Comparison of ENCODE assay signal across 8 cellular contexts in genomic region chr7:79454325-79454960, GRCh38. TPM values are rescaled to one million over a fixed set of nuclear protein-coding genes. Genes with fewer than 3 reads are reported as not detected.
DNase-seq lines count a peak whose midpoint lies in the region; ATAC-seq and TF ChIP-seq lines count a peak whose summit lies in the region.

No MANE protein-coding gene starts in this region.

- no peak overlapping the region for H3K27ac Mint-ChIP-seq in activated T-helper 2 cell treated with anti-CD3 and anti-CD28 coated beads, Interferon-gamma antibody, Interleukin-2, Interleukin-4, amounts not matched to agents 10 μg/mL and 5 μg/mL and 100 μg/mL, durations not matched to agents 14 hours and 24 hours and 36 hours

- TF ChIP-seq EP300 in stomach (IDR thresholded peaks at IDR 0.05) = no peak

- TF ChIP-seq POLR2A in stomach (IDR thresholded peaks at IDR 0.05) = no peak

- H3K9me3 Mint-ChIP-seq in activated T-helper 2 cell treated with anti-CD3 and anti-CD28 coated beads, Interferon-gamma antibody, Interleukin-2, Interleukin-4, amounts not matched to agents 10 μg/mL and 5 μg/mL and 100 μg/mL, durations not matched to agents 14 hours and 24 hours and 36 hours = no peaks in the 10 kb centered on the region

- no peaks in the 10 kb centered on the region for H3K36me3 Mint-ChIP-seq in activated T-helper 2 cell treated with anti-CD3 and anti-CD28 coated beads, Interferon-gamma antibody, Interleukin-2, Interleukin-4, amounts not matched to agents 10 μg/mL and 5 μg/mL and 100 μg/mL, durations not matched to agents 14 hours and 24 hours and 36 hours (ENCODE audit: low read depth)

- H3K9ac ChIP-seq in colonic mucosa (ENCODE audit: low read depth in 2 of 2, low read length in 2 of 2) = peak overlapping the region; percentile 55 to 70

- in situ Hi-C loops in ACHN (cut with HindIII; ENCODE audit: low pct_ligation_motif_present, low pct_unique_long_range_greater_than_20kb, low sequenced_read_pairs) = no loop called here

- H3K27me3 Mint-ChIP-seq in activated T-helper 2 cell treated with anti-CD3 and anti-CD28 coated beads, Interferon-gamma antibody, Interleukin-2, Interleukin-4, amounts not matched to agents 10 μg/mL and 5 μg/mL and 100 μg/mL, durations not matched to agents 14 hours and 24 hours and 36 hours (ENCODE audit: low read depth) = peaks cover 46% of the 10 kb centered on the region

- no peak overlapping the region for H3K4me3 Mint-ChIP-seq in activated T-helper 2 cell treated with anti-CD3 and anti-CD28 coated beads, Interferon-gamma antibody, Interleukin-2, Interleukin-4, amounts not matched to agents 10 μg/mL and 5 μg/mL and 100 μg/mL, durations not matched to agents 14 hours and 24 hours and 36 hours (ENCODE audit: low read depth)

- H3K4me1 Mint-ChIP-seq in activated T-helper 2 cell treated with anti-CD3 and anti-CD28 coated beads, Interferon-gamma antibody, Interleukin-2, Interleukin-4, amounts not matched to agents 10 μg/mL and 5 μg/mL and 100 μg/mL, durations not matched to agents 14 hours and 24 hours and 36 hours (ENCODE audit: low read depth) = no peaks in the 10 kb centered on the region

- no peaks in the 10 kb centered on the region for H3K9me3 ChIP-seq in colonic mucosa
- no peaks in the 10 kb centered on the region for H3K9me3 ChIP-seq in stomach

- peak overlapping the region; percentile 77 for H3K27ac ChIP-seq in colonic mucosa
- peak overlapping the region; percentile 65 to 95 (median 91) for H3K27ac ChIP-seq in stomach

- H3K27me3 ChIP-seq in colonic mucosa (peaks cover 23% of the 10 kb centered on the region), stomach (peaks cover 0 to 33% (median 12%) of the 10 kb centered on the region in 3 donors)

- H3K36me3 ChIP-seq in colonic mucosa (no peaks in the 10 kb centered on the region), stomach (no peaks in the 10 kb centered on the region)

- intact Hi-C loops in colonic mucosa (cut with DNase I) = no loop called here
- intact Hi-C loops in stomach (cut with DNase I; ENCODE audit: low total_unique reads) = no loop called here
- intact Hi-C loops in activated T-helper 2 cell treated with anti-CD3 and anti-CD28 coated beads, Interferon-gamma antibody, Interleukin-2, Interleukin-4, amounts not matched to agents 10 μg/mL and 5 μg/mL and 100 μg/mL, durations not matched to agents 14 hours and 24 hours and 36 hours (cut with micrococcal nuclease) = no loop called here

- DNase-seq in HFF-Myc (ENCODE audit: extremely low read depth, low read depth) (no peak), colonic mucosa (no peak), left lobe of liver (ENCODE audit: low spot score) (peak; percentile 54), stomach (no peak), hepatic stellate cell (ENCODE audit: low spot score) (no peak), ACHN (no peak), UCSD-AML1 (lab: John Stamatoyannopoulos, UW; ENCODE audit: unreplicated experiment) (no peak)
- no peak for DNase-seq in activated T-helper 2 cell treated with anti-CD3 and anti-CD28 coated beads, Interferon-gamma antibody, Interleukin-2, Interleukin-4, amounts not matched to agents 10 μg/mL and 5 μg/mL and 100 μg/mL, durations not matched to agents 14 hours and 24 hours and 36 hours (ENCODE audit: low spot score)

- H3K4me1 ChIP-seq in colonic mucosa (no peaks in the 10 kb centered on the region), stomach (peaks cover 4 to 53% (median 37%) of the 10 kb centered on the region in 4 donors)

- ATAC-seq in left lobe of liver = peak; percentile 12

- H3K4me3 ChIP-seq in HFF-Myc (replicated peaks; ENCODE audit: low read depth, low read length) (peak overlapping the region; percentile 63), colonic mucosa (peak overlapping the region; percentile 46), stomach (peak overlapping the region; percentile 62 to 69 (median 66))

- no peak for TF ChIP-seq CTCF in HFF-Myc (IDR thresholded peaks at IDR 0.05; ENCODE audit: low read depth, low read length, missing control alignments)
- TF ChIP-seq CTCF in colonic mucosa (IDR thresholded peaks at IDR 0.05) = no peak
- no peak for TF ChIP-seq CTCF in stomach (IDR thresholded peaks at IDR 0.05)

- WGBS in stomach, 5 donors = 11 to 32% (median 20%) methylated on average over 24 of the region's 24 CpGs

RNA-seq across cellular contexts. Expression of gene MAGI2, which starts 1.0 kb away (rescaled TPM):
- 1 to 10 TPM; 1.1 to 2.4 TPM for total RNA-seq in colonic mucosa
- 2.9 TPM for total RNA-seq in left lobe of liver
- total RNA-seq in stomach = 10 to 100 TPM in 3 of 5 donors, 1 to 10 TPM in 2; 4.5 to 53.9 (median 11.1) TPM
- 1 to 10 TPM in 2 of 3 donors, under 1 TPM in 1; 0.92 to 1.4 (median 1.4) TPM for polyA plus RNA-seq in stomach
- total RNA-seq in activated T-helper 2 cell treated with anti-CD3 and anti-CD28 coated beads, Interferon-gamma antibody, Interleukin-2, Interleukin-4, amounts not matched to agents 10 μg/mL and 5 μg/mL and 100 μg/mL, durations not matched to agents 14 hours and 24 hours and 36 hours = 0.11 and 0.21 TPM in 2 replicates
